In genomic region chr3:41037651-41038334, GRCh38 we compare ENCODE assay signal across 22 cellular contexts.
DNase-seq lines count a peak whose midpoint lies in the region; ATAC-seq and TF ChIP-seq lines count a peak whose summit lies in the region.
"Had no signal": no experiment of that assay in that cellular context is flagged by ENCODE, and none has a peak within 500 bp of the region (broad histone marks: within the 10 kb centered on the region; RNA-seq: fewer than 3 reads in every experiment).

No MANE protein-coding gene starts in this region.

- DNase-seq in Karpas-422 (no peak), OCI-LY7 (ENCODE audit: low spot score) (peak; percentile 13), DMS153 treated with DMSO at 0.1 percent for 48 hours (lab: John Stamatoyannopoulos, UW; ENCODE audit: unreplicated experiment) (no peak)
- DNase-seq in activated naive CD4-positive, alpha-beta T cell treated with anti-CD3 and anti-CD28 coated beads, Interleukin-2, amount 10 ng/mL, durations not matched to agents 7 days and 5 days, result no peak
- DNase-seq: 8988T; ACHN; AML-193; BE2C; CD4-positive, alpha-beta T cell; CD8-positive, alpha-beta memory T cell; DMS 273 treated with DMSO at 0.1 percent for 48 hours; DMS53; DMS79 treated with DMSO at 0.1 percent for 48 hours; GF-D8; H9 had no signal

- H3K4me1 Mint-ChIP-seq in stimulated activated memory B cell treated with anti-CD40 and anti-IgM and Interleukin-4, amounts not matched to agents 10 μg/mL and 1 μg/mL and 100 μg/mL, for 72 hours, result peaks cover 15% of the 10 kb centered on the region
- H3K4me1 Mint-ChIP-seq in activated naive CD4-positive, alpha-beta T cell treated with anti-CD3 and anti-CD28 coated beads, Interleukin-2, amount 10 ng/mL, durations not matched to agents 7 days and 5 days, result no peaks in the 10 kb centered on the region
- H3K4me1 Mint-ChIP-seq: CD14-positive monocyte; CD8-positive, alpha-beta memory T cell; GM23338 had no signal

- no peak overlapping the region for H3K4me3 Mint-ChIP-seq in stimulated activated memory B cell treated with anti-CD40 and anti-IgM and Interleukin-4, amounts not matched to agents 10 μg/mL and 1 μg/mL and 100 μg/mL, for 72 hours
- no peak overlapping the region for H3K4me3 Mint-ChIP-seq in activated naive CD4-positive, alpha-beta T cell treated with anti-CD3 and anti-CD28 coated beads, Interleukin-2, amount 10 ng/mL, durations not matched to agents 7 days and 5 days
- H3K4me3 Mint-ChIP-seq: CD14-positive monocyte; CD4-positive, alpha-beta T cell; CD8-positive, alpha-beta memory T cell; GM23338; H9 had no signal

- H3K9me2 ChIP-seq in Karpas-422 (replicated peaks; ENCODE audit: insufficient read depth, low read length), result no peaks in the 10 kb centered on the region
- no peaks in the 10 kb centered on the region for H3K9me2 ChIP-seq in OCI-LY7 (ENCODE audit: insufficient read depth, low read length)

- POLR2A ChIA-PET in OCI-LY7 (lab: Charles Lee), result no interaction called here

- intact Hi-C loops in OCI-LY7 (cut with micrococcal nuclease; ENCODE audit: unreplicated experiment), result no loop called here

- no peaks in the 10 kb centered on the region for H3K27me3 ChIP-seq in Karpas-422 (ENCODE audit: low read length)
- H3K27me3 ChIP-seq: BE2C; BLaER1 treated with 17β-estradiol and CSF1 and Interleukin-3, amounts not matched to agents 10 nM and 100 nM had no signal

- H3K4me2 ChIP-seq in Karpas-422 (ENCODE audit: low read depth, low read length, poor library complexity, severe bottlenecking) (peak overlapping the region; percentile 7), OCI-LY7 (ENCODE audit: low read length) (peak overlapping the region; percentile 14; the same call in 1 of the 2 replicates)
- H3K4me2 ChIP-seq: A549, GM23338 had no signal

- no peak overlapping the region for H2AFZ ChIP-seq in Karpas-422 (ENCODE audit: low read length)
- no peak overlapping the region for H2AFZ ChIP-seq in OCI-LY7 (ENCODE audit: low read length)
- H2AFZ ChIP-seq: GM23338 had no signal

- peak overlapping the region; percentile 66 for H3K27ac Mint-ChIP-seq in stimulated activated memory B cell treated with anti-CD40 and anti-IgM and Interleukin-4, amounts not matched to agents 10 μg/mL and 1 μg/mL and 100 μg/mL, for 72 hours
- no peak overlapping the region for H3K27ac Mint-ChIP-seq in activated naive CD4-positive, alpha-beta T cell treated with anti-CD3 and anti-CD28 coated beads, Interleukin-2, amount 10 ng/mL, durations not matched to agents 7 days and 5 days
- H3K27ac Mint-ChIP-seq: CD14-positive monocyte; CD4-positive, alpha-beta T cell; CD8-positive, alpha-beta memory T cell; GM23338; H9 had no signal

- H3K79me2 ChIP-seq in Karpas-422 (ENCODE audit: low read length) (no peaks in the 10 kb centered on the region), OCI-LY7 (ENCODE audit: insufficient read depth, low read depth, low read length) (no peaks in the 10 kb centered on the region)

- H3K4me1 ChIP-seq in Karpas-422 (ENCODE audit: low read length) (peaks cover 11% of the 10 kb centered on the region), OCI-LY7 (ENCODE audit: insufficient read depth, low read length, poor library complexity, severe bottlenecking) (peaks cover 10% of the 10 kb centered on the region)
- H3K4me1 ChIP-seq: A549, BE2C had no signal

- peak; percentile 75 for ATAC-seq in stimulated activated memory B cell treated with anti-CD40 and anti-IgM and Interleukin-4, amounts not matched to agents 10 μg/mL and 1 μg/mL and 100 μg/mL, for 72 hours
- no peak for ATAC-seq in GM21825 (IDR thresholded peaks at IDR 0.05; ENCODE audit: unreplicated experiment)
- ATAC-seq: A549, GM23338, HCT116 had no signal

- TF ChIP-seq CTCF in OCI-LY7 (conservative IDR thresholded peaks at IDR 0.05; ENCODE audit: low read length), result no peak

- H4K20me1 ChIP-seq in Karpas-422 (ENCODE audit: insufficient read depth, low read depth, low read length) (no peaks in the 10 kb centered on the region), OCI-LY7 (ENCODE audit: insufficient read depth, low read length) (no peaks in the 10 kb centered on the region)
- H4K20me1 ChIP-seq: BLaER1 treated with 17β-estradiol and CSF1 and Interleukin-3, amounts not matched to agents 10 nM and 100 nM had no signal

- H3K27ac ChIP-seq in Karpas-422 (ENCODE audit: low read length) (no peak overlapping the region), OCI-LY7 (ENCODE audit: low read depth, low read length, poor library complexity, severe bottlenecking) (no peak overlapping the region)
- H3K27ac ChIP-seq: A549; BLaER1 treated with 17β-estradiol and CSF1 and Interleukin-3, amounts not matched to agents 10 nM and 100 nM had no signal

- H3K36me3 ChIP-seq in Karpas-422 (ENCODE audit: insufficient read depth, low read length) (no peaks in the 10 kb centered on the region), OCI-LY7 (ENCODE audit: insufficient read depth, low read length) (no peaks in the 10 kb centered on the region)
- H3K36me3 ChIP-seq: BE2C; BLaER1 treated with 17β-estradiol and CSF1 and Interleukin-3, amounts not matched to agents 10 nM and 100 nM had no signal

- no TSS peak for BruUV-seq in OCI-LY7 (replicated peaks; lab: Mats Ljungman, UMichigan)

- CTCF ChIA-PET in OCI-LY7 (lab: Charles Lee; ENCODE audit: unreplicated experiment), result no interaction called here
- CTCF ChIA-PET in activated naive CD4-positive, alpha-beta T cell treated with anti-CD3 and anti-CD28 coated beads, Interleukin-2, amount 10 ng/mL, durations not matched to agents 7 days and 5 days (lab: Charles Lee), result no interaction called here

- H3K4me3 ChIP-seq in Karpas-422 (ENCODE audit: low read length) (no peak overlapping the region), OCI-LY7 (ENCODE audit: low read depth, low read length, poor library complexity, severe bottlenecking) (no peak overlapping the region)
- H3K4me3 ChIP-seq: A549; BLaER1 treated with 17β-estradiol and CSF1 and Interleukin-3, amounts not matched to agents 10 nM and 100 nM; GM23338 had no signal

- H3K9me3 Mint-ChIP-seq in stimulated activated memory B cell treated with anti-CD40 and anti-IgM and Interleukin-4, amounts not matched to agents 10 μg/mL and 1 μg/mL and 100 μg/mL, for 72 hours, result no peaks in the 10 kb centered on the region
- no peaks in the 10 kb centered on the region for H3K9me3 Mint-ChIP-seq in activated naive CD4-positive, alpha-beta T cell treated with anti-CD3 and anti-CD28 coated beads, Interleukin-2, amount 10 ng/mL, durations not matched to agents 7 days and 5 days
- H3K9me3 Mint-ChIP-seq: CD4-positive, alpha-beta T cell; CD8-positive, alpha-beta memory T cell had no signal

- no peak overlapping the region for H3K9ac ChIP-seq in Karpas-422 (ENCODE audit: low read length)
- H3K9ac ChIP-seq: BLaER1 treated with 17β-estradiol and CSF1 and Interleukin-3, amounts not matched to agents 10 nM and 100 nM had no signal

- H3K27me3 Mint-ChIP-seq in stimulated activated memory B cell treated with anti-CD40 and anti-IgM and Interleukin-4, amounts not matched to agents 10 μg/mL and 1 μg/mL and 100 μg/mL, for 72 hours, result peaks cover 18% of the 10 kb centered on the region
- H3K27me3 Mint-ChIP-seq in activated naive CD4-positive, alpha-beta T cell treated with anti-CD3 and anti-CD28 coated beads, Interleukin-2, amount 10 ng/mL, durations not matched to agents 7 days and 5 days, result peaks cover 6% of the 10 kb centered on the region

- no peaks in the 10 kb centered on the region for H3K9me3 ChIP-seq in Karpas-422 (ENCODE audit: low read length)
- no peaks in the 10 kb centered on the region for H3K9me3 ChIP-seq in OCI-LY7 (ENCODE audit: low read length)
- H3K9me3 ChIP-seq: A549; BE2C; BLaER1 treated with 17β-estradiol and CSF1 and Interleukin-3, amounts not matched to agents 10 nM and 100 nM had no signal

- no peaks in the 10 kb centered on the region for H3K36me3 Mint-ChIP-seq in stimulated activated memory B cell treated with anti-CD40 and anti-IgM and Interleukin-4, amounts not matched to agents 10 μg/mL and 1 μg/mL and 100 μg/mL, for 72 hours
- no peaks in the 10 kb centered on the region for H3K36me3 Mint-ChIP-seq in activated naive CD4-positive, alpha-beta T cell treated with anti-CD3 and anti-CD28 coated beads, Interleukin-2, amount 10 ng/mL, durations not matched to agents 7 days and 5 days
- H3K36me3 Mint-ChIP-seq: CD14-positive monocyte; CD8-positive, alpha-beta memory T cell had no signal
